ENCODE assay signal across 35 cellular contexts in the genomic region with DNA sequence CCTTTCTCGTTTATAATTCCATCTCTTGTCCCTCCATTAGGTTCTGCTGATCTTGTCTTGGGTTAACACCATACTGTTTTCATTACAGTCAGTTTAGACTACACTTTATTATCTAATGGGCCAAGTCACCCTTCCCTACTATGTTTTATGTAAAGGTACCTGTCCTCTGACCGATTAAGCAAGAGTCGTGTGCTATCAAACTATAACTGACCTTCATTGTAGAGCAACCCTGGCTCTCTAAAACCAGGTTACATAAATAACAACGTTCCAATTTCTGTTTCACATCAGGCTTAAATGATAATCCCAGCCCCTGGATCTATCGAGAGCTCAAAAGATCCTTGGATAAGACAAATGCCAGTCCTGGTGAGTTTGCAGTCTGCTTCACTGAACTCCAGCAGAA. TPM values are rescaled to one million over a fixed set of nuclear protein-coding genes. Genes with fewer than 3 reads are reported as not detected.
"Had no signal": no experiment of that assay in that cellular context is flagged by ENCODE, and none has a peak within 500 bp of the region (broad histone marks: within the 10 kb centered on the region; RNA-seq: fewer than 3 reads in every experiment).

No MANE protein-coding gene starts in this region.

- H3K4me3 ChIP-seq: coronary artery, dorsolateral prefrontal cortex, heart left ventricle had no signal

- H3K27ac Mint-ChIP-seq: activated B cell treated with CpG ODN at 0.5 μM for 24 hours; activated CD8-positive, alpha-beta T cell treated with anti-CD3 and anti-CD28 coated beads for 36 hours; activated naive CD8-positive, alpha-beta T cell treated with anti-CD3 and anti-CD28 coated beads for 36 hours; activated T-helper 17 cell treated with anti-CD3 and anti-CD28 coated beads, Interleukin-2, amount 50 U/mL, for 72 hours; dendritic cell treated with granulocyte-macrophage colony-stimulating factor and Interleukin-4, amounts not matched to agents 40 ng/mL and 50 ng/mL, for 4 days; endodermal cell; T-cell; T-helper 1 cell treated with Interleukin-12 subunit alpha and Interleukin-12 subunit beta and Interleukin-4 antibody, amounts not matched to agents 30 μg/mL and 1 μg/mL, for 36 hours; T-helper 2 cell treated with Interferon-gamma antibody and Interleukin-4, amounts not matched to agents 5 μg/mL and 100 μg/mL, for 36 hours had no signal

- DNase-seq: activated B cell treated with CpG ODN at 0.5 μM for 24 hours; activated CD4-positive, alpha-beta T cell treated with anti-CD3 and anti-CD28 coated beads for 48 hours; activated CD4-positive, alpha-beta T cell treated with anti-CD3 and anti-CD28 coated beads, Interleukin-2, amount 50 U/mL, for 1 hour; activated CD4-positive, alpha-beta T cell treated with anti-CD3 and anti-CD28 coated beads, Interleukin-2, amount 50 U/mL, for 48 hours; activated CD8-positive, alpha-beta memory T cell treated with anti-CD3 and anti-CD28 coated beads for 24 hours; activated CD8-positive, alpha-beta T cell treated with anti-CD3 and anti-CD28 coated beads for 36 hours; activated effector memory CD4-positive, alpha-beta T cell treated with Interleukin-2 at 50 U/mL for 16 hours; activated gamma-delta T cell treated with Interleukin-2 at 50 U/mL for 16 hours; activated naive CD4-positive, alpha-beta T cell treated with Interleukin-2 at 50 U/mL for 16 hours; activated naive CD8-positive, alpha-beta T cell treated with anti-CD3 and anti-CD28 coated beads for 36 hours; activated T-cell treated with anti-CD3 and anti-CD28 coated beads, Interleukin-2, amount 50 U/mL, for 1 hour; amniotic stem cell; anterior cingulate cortex; brain microvascular endothelial cell; dorsolateral prefrontal cortex; effector memory CD4-positive, alpha-beta T cell; endodermal cell; foreskin fibroblast; glutamatergic neuron; heart left ventricle; SW 1271; T-cell; T1000; WERI-Rb-1 had no signal

- H3K27me3 Mint-ChIP-seq: activated B cell treated with CpG ODN at 0.5 μM for 24 hours; activated CD8-positive, alpha-beta T cell treated with anti-CD3 and anti-CD28 coated beads for 36 hours; activated naive CD8-positive, alpha-beta T cell treated with anti-CD3 and anti-CD28 coated beads for 36 hours; activated T-helper 17 cell treated with anti-CD3 and anti-CD28 coated beads, Interleukin-2, amount 50 U/mL, for 72 hours; central memory CD8-positive, alpha-beta T cell; dendritic cell treated with granulocyte-macrophage colony-stimulating factor and Interleukin-4, amounts not matched to agents 40 ng/mL and 50 ng/mL, for 4 days; T-cell had no signal

- H3K4me3 Mint-ChIP-seq: activated B cell treated with CpG ODN at 0.5 μM for 24 hours; activated CD8-positive, alpha-beta T cell treated with anti-CD3 and anti-CD28 coated beads for 36 hours; activated naive CD8-positive, alpha-beta T cell treated with anti-CD3 and anti-CD28 coated beads for 36 hours; activated T-helper 17 cell treated with anti-CD3 and anti-CD28 coated beads, Interleukin-2, amount 50 U/mL, for 72 hours; central memory CD8-positive, alpha-beta T cell; dendritic cell treated with granulocyte-macrophage colony-stimulating factor and Interleukin-4, amounts not matched to agents 40 ng/mL and 50 ng/mL, for 4 days; endodermal cell; T-cell; T-helper 1 cell treated with Interleukin-12 subunit alpha and Interleukin-12 subunit beta and Interleukin-4 antibody, amounts not matched to agents 30 μg/mL and 1 μg/mL, for 36 hours; T-helper 2 cell treated with Interferon-gamma antibody and Interleukin-4, amounts not matched to agents 5 μg/mL and 100 μg/mL, for 36 hours had no signal

- H3K27me3 ChIP-seq: brain microvascular endothelial cell, heart left ventricle had no signal

- H3K36me3 ChIP-seq: brain microvascular endothelial cell, WERI-Rb-1 had no signal

- ATAC-seq: activated CD4-positive, CD25-positive, alpha-beta regulatory T cell treated with anti-CD3 and anti-CD28 coated beads, Interleukin-2, amount 50 U/mL, for 24 hours; activated CD8-positive, alpha-beta T cell treated with anti-CD3 and anti-CD28 coated beads for 36 hours; activated T-helper 17 cell treated with anti-CD3 and anti-CD28 coated beads, Interleukin-2, amount 50 U/mL, for 72 hours; esophagus mucosa; heart left ventricle; T-cell had no signal

- H3K4me1 ChIP-seq: heart left ventricle had no signal

- H3K27ac ChIP-seq: brain microvascular endothelial cell, coronary artery, dorsolateral prefrontal cortex, heart left ventricle, WERI-Rb-1 had no signal

- H3K4me1 Mint-ChIP-seq: endodermal cell had no signal

- FAIRE-seq: astrocyte, bronchial epithelial cell, frontal cortex had no signal

- H3K9me3 Mint-ChIP-seq: activated T-helper 17 cell treated with anti-CD3 and anti-CD28 coated beads, Interleukin-2, amount 50 U/mL, for 72 hours had no signal

RNA-seq across cellular contexts. Expression of a gene that starts 16.7 kb away (rescaled TPM):
- total RNA-seq: endodermal cell had no signal
